In genomic region chr5:53219610-53220009, GRCh38 we compare ENCODE assay signal across 25 cellular contexts.
"Had no signal": no experiment of that assay in that cellular context is flagged by ENCODE, and none has a peak within 500 bp of the region (broad histone marks: within the 10 kb centered on the region; RNA-seq: fewer than 3 reads in every experiment).

No MANE protein-coding gene starts in this region.

- H3K27me3 ChIP-seq: brain microvascular endothelial cell, cardiac muscle cell, SJCRH30 had no signal

- H3K27ac ChIP-seq: brain microvascular endothelial cell, cardiac muscle cell, RWPE1, SJCRH30, VCaP had no signal

- DNase-seq: activated CD4-positive, alpha-beta memory T cell treated with anti-CD3 and anti-CD28 coated beads for 36 hours; activated CD4-positive, alpha-beta T cell treated with anti-CD3 and anti-CD28 coated beads, Interleukin-2, amount 10 ng/mL, durations not matched to agents 7 days and 5 days; activated CD4-positive, CD25-positive, alpha-beta regulatory T cell; activated gamma-delta T cell treated with Interleukin-2 at 50 U/mL for 16 hours; activated naive CD4-positive, alpha-beta T cell treated with anti-CD3 and anti-CD28 coated beads, Interleukin-2, amount 10 ng/mL, durations not matched to agents 7 days and 5 days; activated naive CD8-positive, alpha-beta T cell treated with anti-CD3 and anti-CD28 coated beads for 36 hours; activated T-cell treated with anti-CD3 and anti-CD28 coated beads, Interleukin-2, amount 50 U/mL, for 72 hours; brain microvascular endothelial cell; NCI-H1105; NCI-H1436; NCI-H1694 treated with DMSO at 0.1 percent for 48 hours; NCI-H2029 treated with DMSO at 0.1 percent for 48 hours; NCI-H345; NCI-H510A; NCI-H526 treated with DMSO at 0.1 percent for 48 hours; NCI-H82; OCI-M1; Right ventricle myocardium superior; SJCRH30; SK-N-SH; T-helper 1 cell had no signal

- H3K4me1 ChIP-seq: SJCRH30 had no signal

- H3K9ac ChIP-seq: SK-N-SH had no signal

- H3K36me3 ChIP-seq: brain microvascular endothelial cell, cardiac muscle cell, SJCRH30 had no signal

- ATAC-seq: activated T-cell treated with anti-CD3 and anti-CD28 coated beads, Interleukin-2, amount 50 U/mL, for 72 hours; Panc1 had no signal

- H3K4me3 ChIP-seq: cardiac muscle cell, SJCRH30 had no signal
